Comparison of ENCODE assay signal across 33 cellular contexts in the genomic region with DNA sequence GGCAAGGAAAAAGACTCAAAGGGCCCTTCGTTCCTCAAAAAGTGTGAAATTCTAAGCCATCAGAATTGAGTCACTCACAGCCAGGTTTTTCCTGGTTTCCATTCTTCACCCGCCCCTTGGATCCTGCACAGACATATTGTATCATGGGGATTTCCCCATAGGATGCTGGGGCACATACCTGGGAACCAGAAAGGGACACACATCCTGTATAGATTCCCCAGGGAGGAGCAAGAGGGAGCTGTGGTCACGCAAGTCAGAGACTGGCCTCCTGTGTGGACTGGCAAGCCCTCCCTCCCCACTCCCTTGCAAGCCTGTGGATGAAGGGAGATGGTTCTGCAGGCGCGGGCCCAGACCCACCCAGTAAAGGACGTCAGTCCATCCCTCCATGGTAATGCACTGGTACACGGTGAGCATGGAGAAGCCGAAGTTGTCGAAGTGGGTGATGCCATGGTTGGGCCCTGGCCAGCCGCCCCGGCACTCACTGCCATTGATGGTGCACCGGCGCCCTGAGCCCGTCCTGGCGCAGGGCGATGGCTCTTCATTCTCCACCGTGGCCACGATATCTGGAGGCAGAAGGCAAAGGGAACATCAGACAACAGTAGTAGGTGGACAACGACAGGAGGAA. TPM values are rescaled to one million over a fixed set of nuclear protein-coding genes. Genes with fewer than 3 reads are reported as not detected.
DNase-seq lines count a peak whose midpoint lies in the region; ATAC-seq, FAIRE-seq and TF ChIP-seq lines count a peak whose summit lies in the region.
"Had no signal": no experiment of that assay in that cellular context is flagged by ENCODE, and none has a peak within 500 bp of the region (broad histone marks: within the 10 kb centered on the region; RNA-seq: fewer than 3 reads in every experiment).

No MANE protein-coding gene starts in this region.

- H3K4me3 ChIP-seq in breast epithelium (no peak overlapping the region), mammary epithelial cell (replicated peaks in 1 of 3; ENCODE audit: insufficient read depth in 1 of 3, low read depth in 2 of 3, low read length in 3 of 3) (no peak overlapping the region), HepG2 (replicated peaks in 1 of 3; ENCODE audit: insufficient read depth in 1 of 3, low read depth in 2 of 3, low read length in 3 of 3) (no peak overlapping the region), upper lobe of right lung (no peak overlapping the region)
- H3K4me3 ChIP-seq: ascending aorta, right atrium auricular region, spleen, testis, vagina had no signal

- POLR2A ChIA-PET in MCF 10A (lab: Yijun Ruan, JAX) (no interaction called here), HepG2 (lab: Yijun Ruan, JAX) (no interaction called here)

- no peaks in the 10 kb centered on the region for H3K36me3 ChIP-seq in breast epithelium
- no peaks in the 10 kb centered on the region for H3K36me3 ChIP-seq in mammary epithelial cell (ENCODE audit: insufficient read depth, low read length)
- H3K36me3 ChIP-seq in HepG2 (replicated peaks in 1 of 2; ENCODE audit: control insufficient read depth in 1 of 2, insufficient read depth in 2 of 2, low read length in 2 of 2): no peaks in the 10 kb centered on the region
- H3K36me3 ChIP-seq in upper lobe of right lung: no peaks in the 10 kb centered on the region
- H3K36me3 ChIP-seq: ascending aorta, right atrium auricular region, spleen, vagina had no signal

- peak; percentile 51 for DNase-seq in MCF 10A (ENCODE audit: unreplicated experiment)
- DNase-seq in breast epithelium (ENCODE audit: low spot score in 2 of 2): no peak
- DNase-seq in mammary epithelial cell: peak; percentile 59
- no peak for DNase-seq in HepG2 (ENCODE audit: low spot score)
- peak; percentile 23 for DNase-seq in upper lobe of right lung
- DNase-seq in NCI-H345 treated with DMSO at 0.1 percent for 48 hours (lab: John Stamatoyannopoulos, UW; ENCODE audit: unreplicated experiment): no peak
- DNase-seq in NOMO-1 treated with dmso at 0.1 percent for 144 hours (lab: John Stamatoyannopoulos, UW; ENCODE audit: unreplicated experiment): no peak
- no peak for DNase-seq in SIG-M5 (lab: John Stamatoyannopoulos, UW)
- DNase-seq: activated B cell treated with CpG ODN at 0.5 μM for 24 hours; activated CD4-positive, alpha-beta T cell treated with anti-CD3 and anti-CD28 coated beads, Interleukin-2, amount 50 U/mL, for 1 hour; activated gamma-delta T cell treated with Interleukin-2 at 50 U/mL for 16 hours; activated T-cell treated with anti-CD3 and anti-CD28 coated beads, Interleukin-2, amount 50 U/mL, for 4 hours; caudate nucleus; hippocampal formation; left cardiac atrium; NCI-H2029; NCI-H2227 treated with DMSO at 0.1 percent for 48 hours; spleen; stimulated activated CD4-positive, alpha-beta T cell treated with anti-CD3 and anti-CD28 coated beads, Interleukin-2, amount 100 ng/mL, for 24 hours; stimulated activated naive CD8-positive, alpha-beta T cell treated with anti-CD3 and anti-CD28 coated beads, Interleukin-15, Interleukin-2, amounts not matched to agents 100 U/mL and 50 U/mL, for 24 hours; T-helper 1 cell; testis had no signal

- dilution Hi-C loops in mammary epithelial cell (cut with HindIII; ENCODE audit: low sequenced_read_pairs): no loop called here

- H3K4me2 ChIP-seq in mammary epithelial cell (ENCODE audit: insufficient read depth, low read depth, low read length) (no peak overlapping the region), HepG2 (ENCODE audit: low read depth, low read length) (no peak overlapping the region)
- H3K4me2 ChIP-seq: KMS-11 had no signal

- CTCF ChIA-PET in MCF 10A (lab: Yijun Ruan, JAX) (interaction anchor here (0.6 kb wide), 2 partner anchors 165 to 201 kb away, joined by 3 read pairs; no protein-coding TSS in a partner anchor), mammary epithelial cell (lab: Charles Lee; ENCODE audit: low non-redundant PET) (no interaction called here), HepG2 (lab: Yijun Ruan, JAX; ENCODE audit: low intra/inter-chr PET ratio, low total read pairs) (no interaction called here)

- TF ChIP-seq POLR2A in breast epithelium (IDR thresholded peaks at IDR 0.05): no peak
- no peak for TF ChIP-seq POLR2A in HepG2 (IDR thresholded peaks at IDR 0.05; ENCODE audit: insufficient read depth in 1 of 2, low read depth in 2 of 2, low read length in 2 of 2)

- FAIRE-seq in HepG2 (lab: Jason Lieb, UNC): no peak
- FAIRE-seq: A204.1, endometrium had no signal

- H3K27me3 Mint-ChIP-seq in MCF 10A (ENCODE audit: insufficient read depth, unreplicated experiment): peaks cover 29% of the 10 kb centered on the region

- intact Hi-C loops in MCF 10A (cut with micrococcal nuclease) (no loop called here), breast epithelium (cut with DNase I; ENCODE audit: low total_unique reads) (no loop called here), mammary epithelial cell (cut with micrococcal nuclease) (no loop called here), HepG2 (cut with micrococcal nuclease; ENCODE audit: unreplicated experiment) (no loop called here), upper lobe of right lung (cut with DNase I) (no loop called here)

- H3K4me1 ChIP-seq in breast epithelium (no peaks in the 10 kb centered on the region), mammary epithelial cell (ENCODE audit: insufficient read depth, low read length) (peaks cover 17% of the 10 kb centered on the region), HepG2 (ENCODE audit: insufficient read depth, low read length) (no peaks in the 10 kb centered on the region), upper lobe of right lung (no peaks in the 10 kb centered on the region)
- H3K4me1 ChIP-seq: ascending aorta, right atrium auricular region, spleen, vagina had no signal

- H3K27me3 ChIP-seq in breast epithelium (peaks cover 0 to 4% of the 10 kb centered on the region in 2 donors), mammary epithelial cell (ENCODE audit: insufficient read depth, low read length) (no peaks in the 10 kb centered on the region), HepG2 (ENCODE audit: control insufficient read depth in 1 of 2, insufficient read depth in 2 of 2, low read length in 2 of 2) (peaks cover 4 to 35% of the 10 kb centered on the region in 2 experiments), upper lobe of right lung (no peaks in the 10 kb centered on the region)
- H3K27me3 ChIP-seq: ascending aorta, right atrium auricular region, testis, vagina had no signal

- no peak overlapping the region for H3K27ac ChIP-seq in breast epithelium
- no peak overlapping the region for H3K27ac ChIP-seq in mammary epithelial cell (ENCODE audit: insufficient read depth, low read depth, low read length)
- no peak overlapping the region for H3K27ac ChIP-seq in HepG2 (ENCODE audit: extremely low read length, insufficient read depth, low read length)
- H3K27ac ChIP-seq in upper lobe of right lung: no peak overlapping the region
- H3K27ac ChIP-seq: ascending aorta, KMS-11, right atrium auricular region, spleen, testis, vagina had no signal

- ATAC-seq in HepG2: no peak
- ATAC-seq in upper lobe of right lung: no peak
- ATAC-seq: activated T-cell treated with anti-CD3 and anti-CD28 coated beads, Interleukin-2, amount 50 U/mL, for 4 hours; left cardiac atrium; stimulated activated naive CD8-positive, alpha-beta T cell treated with anti-CD3 and anti-CD28 coated beads, Interleukin-15, Interleukin-2, amounts not matched to agents 100 U/mL and 50 U/mL, for 24 hours had no signal

- no TSS peak for BruUV-seq in MCF 10A (replicated peaks; lab: Mats Ljungman, UMichigan)
- BruUV-seq in mammary epithelial cell (replicated peaks; lab: Mats Ljungman, UMichigan): no TSS peak
- no TSS peak for BruUV-seq in HepG2 (replicated peaks; lab: Mats Ljungman, UMichigan)

- H3K36me3 Mint-ChIP-seq in MCF 10A (ENCODE audit: insufficient read depth, unreplicated experiment): no peaks in the 10 kb centered on the region

- H3K27ac Mint-ChIP-seq in MCF 10A (ENCODE audit: low read depth, unreplicated experiment): no peak overlapping the region
- H3K27ac Mint-ChIP-seq: activated B cell treated with CpG ODN at 0.5 μM for 24 hours had no signal

- no peaks in the 10 kb centered on the region for H3K9me3 Mint-ChIP-seq in MCF 10A (ENCODE audit: unreplicated experiment)
- H3K9me3 Mint-ChIP-seq: activated B cell treated with CpG ODN at 0.5 μM for 24 hours; activated T-cell treated with anti-CD3 and anti-CD28 coated beads, Interleukin-2, amount 50 U/mL, for 4 hours had no signal

- TF ChIP-seq EP300 in HepG2 (IDR thresholded peaks at IDR 0.05; ENCODE audit: low read depth in 2 of 2, low read length in 2 of 2) (no peak), HepG2 (CRISPR knock-in tag; IDR thresholded peaks at IDR 0.05; ENCODE audit: borderline replicate concordance) (no peak)

- no peak overlapping the region for H3K4me3 Mint-ChIP-seq in MCF 10A (ENCODE audit: unreplicated experiment)
- H3K4me3 Mint-ChIP-seq: activated B cell treated with CpG ODN at 0.5 μM for 24 hours; activated T-cell treated with anti-CD3 and anti-CD28 coated beads, Interleukin-2, amount 50 U/mL, for 4 hours had no signal

- no peaks in the 10 kb centered on the region for H4K20me1 ChIP-seq in mammary epithelial cell (ENCODE audit: insufficient read depth, low read length)
- no peaks in the 10 kb centered on the region for H4K20me1 ChIP-seq in HepG2 (ENCODE audit: insufficient read depth, low read length)

- H2AFZ ChIP-seq in mammary epithelial cell (ENCODE audit: low read depth, low read length): no peak overlapping the region
- H2AFZ ChIP-seq in HepG2 (ENCODE audit: low read length): no peak overlapping the region

- TF ChIP-seq RAD21 in HepG2 (CRISPR knock-in tag; IDR thresholded peaks at IDR 0.05): no peak

- H3K9me3 ChIP-seq in breast epithelium (no peaks in the 10 kb centered on the region), mammary epithelial cell (replicated peaks; ENCODE audit: insufficient read depth, low read length) (no peaks in the 10 kb centered on the region), HepG2 (ENCODE audit: low read length) (no peaks in the 10 kb centered on the region), upper lobe of right lung (no peaks in the 10 kb centered on the region)
- H3K9me3 ChIP-seq: ascending aorta, right atrium auricular region, spleen, testis, vagina had no signal

- peaks cover 7% of the 10 kb centered on the region for H3K4me1 Mint-ChIP-seq in MCF 10A (ENCODE audit: insufficient read depth, unreplicated experiment)
- H3K4me1 Mint-ChIP-seq: activated B cell treated with CpG ODN at 0.5 μM for 24 hours had no signal

- no peaks in the 10 kb centered on the region for H3K79me2 ChIP-seq in mammary epithelial cell (ENCODE audit: insufficient read depth, low read length)
- H3K79me2 ChIP-seq in HepG2 (ENCODE audit: insufficient read depth, low read length): no peaks in the 10 kb centered on the region

- in situ Hi-C loops in mammary epithelial cell (cut with MboI; ENCODE audit: low sequenced_read_pairs in 2 of 2) (no loop called here), HepG2 (cut with HindIII; ENCODE audit: extremely low pct_ligation_motif_present, low pct_unique_long_range_greater_than_20kb) (no loop called here)

- H3K9ac ChIP-seq in mammary epithelial cell (ENCODE audit: insufficient read depth, low read length) (no peak overlapping the region), HepG2 (ENCODE audit: insufficient read depth, low read depth, low read length) (no peak overlapping the region)
- H3K9ac ChIP-seq: KMS-11 had no signal

- TF ChIP-seq CTCF in MCF 10A (IDR thresholded peaks at IDR 0.05; ENCODE audit: unreplicated experiment) (no peak), breast epithelium (IDR thresholded peaks at IDR 0.05) (no peak), mammary epithelial cell (conservative IDR thresholded peaks at IDR 0.05 in 1 of 2, IDR thresholded peaks at IDR 0.05 in 1 of 2; ENCODE audit: extremely low read depth in 1 of 2, insufficient read depth in 1 of 2, low read depth in 1 of 2, low read length in 2 of 2) (peak in 1 of 2 donors; percentile 25), HepG2 (CRISPR knock-in tag; IDR thresholded peaks at IDR 0.05) (0 out of 2 replicates have a peak, but pooled peaks have one; percentile 18), upper lobe of right lung (IDR thresholded peaks at IDR 0.05) (no peak)

- WGBS in mammary epithelial cell (ENCODE audit: low coverage, missing lambda C conversion rate): 83% methylated on average over 15 of the region's 19 CpGs
- 57% methylated on average over 14 of the region's 19 CpGs for WGBS in HepG2 (ENCODE audit: low lambda C conversion rate)

RNA-seq across cellular contexts. Expression of a gene that starts 23.2 kb away (rescaled TPM):
- not detected in 2 replicates for total RNA-seq in MCF 10A (2022)
- not detected for total RNA-seq in breast epithelium
- not detected for total RNA-seq in mammary epithelial cell
- not detected for polyA plus RNA-seq in mammary epithelial cell
- polyA minus RNA-seq in mammary epithelial cell: not detected
- total RNA-seq in HepG2 (2016; rRNA removed; fragmentation: Illumina TruSeq; extraction: Trizol): not detected in 2 replicates
- total RNA-seq in HepG2 (2016; cell fraction: cytosol; rRNA removed; fragmentation: Illumina TruSeq; extraction: Trizol; ENCODE audit: low read depth): not detected in 2 replicates
- total RNA-seq in HepG2 (2016; cell fraction: insoluble cytoplasmic fraction; rRNA removed; fragmentation: Illumina TruSeq; extraction: Trizol): not detected in 2 replicates
- not detected in 2 replicates for total RNA-seq in HepG2 (2016; cell fraction: membrane; rRNA removed; fragmentation: Illumina TruSeq; extraction: Trizol)
- not detected in 2 replicates for total RNA-seq in HepG2 (2016; cell fraction: nucleus; rRNA removed; fragmentation: Illumina TruSeq; extraction: Trizol)
- not detected in 2 replicates for polyA plus RNA-seq in HepG2 (2011; rRNA removed)
- polyA plus RNA-seq in HepG2 (2011; cell fraction: cytosol; rRNA removed): not detected in 2 replicates
- polyA plus RNA-seq in HepG2 (2011; cell fraction: nucleus; rRNA removed): not detected in 2 replicates
- polyA plus RNA-seq in HepG2 (2012): not detected in 2 replicates
- polyA plus RNA-seq in HepG2 (2016; cell fraction: cytosol; fragmentation: Illumina TruSeq; extraction: Trizol; ENCODE audit: low read depth): not detected in 2 replicates
- not detected in 2 replicates for polyA plus RNA-seq in HepG2 (2016; cell fraction: insoluble cytoplasmic fraction; fragmentation: Illumina TruSeq; extraction: Trizol; ENCODE audit: low read depth)
- polyA plus RNA-seq in HepG2 (2016; cell fraction: membrane; fragmentation: Illumina TruSeq; extraction: Trizol; ENCODE audit: low read depth): not detected in 2 replicates
- not detected in 2 replicates for polyA plus RNA-seq in HepG2 (2016; cell fraction: nucleus; fragmentation: Illumina TruSeq; extraction: Trizol; ENCODE audit: insufficient read depth, low read depth)
- polyA minus RNA-seq in HepG2 (2011; rRNA and poly(A)+ RNA removed; ENCODE audit: low replicate concordance): 0.02 TPM in 1 of 2 replicates, not detected in the other
- not detected in 2 replicates for polyA minus RNA-seq in HepG2 (2011; cell fraction: cytosol; rRNA and poly(A)+ RNA removed)
- not detected in 2 replicates for polyA minus RNA-seq in HepG2 (2011; cell fraction: nucleus; rRNA and poly(A)+ RNA removed)
- total RNA-seq in upper lobe of right lung: 0.55 TPM
- total RNA-seq: activated B cell treated with CpG ODN at 0.5 μM for 24 hours; activated T-cell treated with anti-CD3 and anti-CD28 coated beads, Interleukin-2, amount 50 U/mL, for 4 hours; ascending aorta; dermis microvascular lymphatic vessel endothelial cell; H4; left cardiac atrium; lung microvascular endothelial cell; mucosa of gallbladder; right atrium auricular region; vagina had no signal

RNA-seq across cellular contexts. Expression of a gene that starts 38.0 kb away (rescaled TPM):
- total RNA-seq in MCF 10A (2022) (not detected in 2 replicates), breast epithelium (not detected), mammary epithelial cell (not detected), HepG2 (2016; rRNA removed; fragmentation: Illumina TruSeq; extraction: Trizol) (not detected in 2 replicates), upper lobe of right lung (0.29 TPM)
- polyA plus RNA-seq in mammary epithelial cell (not detected), HepG2 (2011; rRNA removed) (not detected in 2 replicates)
- polyA minus RNA-seq in mammary epithelial cell: not detected
- not detected in 2 replicates for total RNA-seq in HepG2 (2016; cell fraction: cytosol; rRNA removed; fragmentation: Illumina TruSeq; extraction: Trizol; ENCODE audit: low read depth)
- not detected in 2 replicates for total RNA-seq in HepG2 (2016; cell fraction: insoluble cytoplasmic fraction; rRNA removed; fragmentation: Illumina TruSeq; extraction: Trizol)
- not detected in 2 replicates for total RNA-seq in HepG2 (2016; cell fraction: membrane; rRNA removed; fragmentation: Illumina TruSeq; extraction: Trizol)
- total RNA-seq in HepG2 (2016; cell fraction: nucleus; rRNA removed; fragmentation: Illumina TruSeq; extraction: Trizol): not detected in 2 replicates
- polyA plus RNA-seq in HepG2 (2011; cell fraction: cytosol; rRNA removed): not detected in 2 replicates
- polyA plus RNA-seq in HepG2 (2011; cell fraction: nucleus; rRNA removed): 0.08 and 0.09 TPM in 2 replicates
- not detected in 2 replicates for polyA plus RNA-seq in HepG2 (2012)
- polyA plus RNA-seq in HepG2 (2016; cell fraction: cytosol; fragmentation: Illumina TruSeq; extraction: Trizol; ENCODE audit: low read depth): not detected in 2 replicates
- polyA plus RNA-seq in HepG2 (2016; cell fraction: insoluble cytoplasmic fraction; fragmentation: Illumina TruSeq; extraction: Trizol; ENCODE audit: low read depth): not detected in 2 replicates
- not detected in 2 replicates for polyA plus RNA-seq in HepG2 (2016; cell fraction: membrane; fragmentation: Illumina TruSeq; extraction: Trizol; ENCODE audit: low read depth)
- not detected in 2 replicates for polyA plus RNA-seq in HepG2 (2016; cell fraction: nucleus; fragmentation: Illumina TruSeq; extraction: Trizol; ENCODE audit: insufficient read depth, low read depth)
- not detected in 2 replicates for polyA minus RNA-seq in HepG2 (2011; rRNA and poly(A)+ RNA removed; ENCODE audit: low replicate concordance)
- polyA minus RNA-seq in HepG2 (2011; cell fraction: cytosol; rRNA and poly(A)+ RNA removed): not detected in 2 replicates
- not detected in 2 replicates for polyA minus RNA-seq in HepG2 (2011; cell fraction: nucleus; rRNA and poly(A)+ RNA removed)
- total RNA-seq: activated B cell treated with CpG ODN at 0.5 μM for 24 hours; activated T-cell treated with anti-CD3 and anti-CD28 coated beads, Interleukin-2, amount 50 U/mL, for 4 hours; ascending aorta; dermis microvascular lymphatic vessel endothelial cell; H4; left cardiac atrium; lung microvascular endothelial cell; right atrium auricular region; vagina had no signal
- polyA plus RNA-seq: neural cell had no signal

Comparison
In these comparisons a context has a peak if more than half of its experiments do, and no peak if none do; other contexts are left out.
1. DNase-seq: peak in MCF 10A (single experiment), mammary epithelial cell (single experiment) and upper lobe of right lung (single experiment); none in breast epithelium (0 of 2), HepG2 (single experiment), NCI-H345 treated with DMSO at 0.1 percent for 48 hours (single experiment), NOMO-1 treated with dmso at 0.1 percent for 144 hours (single experiment) and SIG-M5 (single experiment).